12 cellular contexts compared by ENCODE assay signal in genomic region chr16:55297062-55297909, GRCh38. TPM values are rescaled to one million over a fixed set of nuclear protein-coding genes. Genes with fewer than 3 reads are reported as not detected.
A peak's percentile ranks its signal among the peaks of the same experiment; 100 is the strongest.
DNase-seq lines count a peak whose midpoint lies in the region; ATAC-seq, FAIRE-seq and TF ChIP-seq lines count a peak whose summit lies in the region.
"Had no signal": no experiment of that assay in that cellular context is flagged by ENCODE, and none has a peak within 500 bp of the region (broad histone marks: within the 10 kb centered on the region; RNA-seq: fewer than 3 reads in every experiment).

No MANE protein-coding gene starts in this region.

- peaks cover 19% of the 10 kb centered on the region for H3K27me3 Mint-ChIP-seq in activated CD4-positive, alpha-beta T cell treated with anti-CD3 and anti-CD28 coated beads for 36 hours

- no peaks in the 10 kb centered on the region for H3K36me3 Mint-ChIP-seq in activated CD4-positive, alpha-beta T cell treated with anti-CD3 and anti-CD28 coated beads for 36 hours (ENCODE audit: low read depth)

- intact Hi-C loops in activated CD4-positive, alpha-beta T cell treated with anti-CD3 and anti-CD28 coated beads for 36 hours (cut with DNase I, micrococcal nuclease): no loop called here

- no peaks in the 10 kb centered on the region for H3K4me1 Mint-ChIP-seq in activated CD4-positive, alpha-beta T cell treated with anti-CD3 and anti-CD28 coated beads for 36 hours

- no peak for ATAC-seq in activated CD4-positive, alpha-beta T cell treated with anti-CD3 and anti-CD28 coated beads for 36 hours
- no peak for ATAC-seq in HG03139 (IDR thresholded peaks at IDR 0.05; ENCODE audit: unreplicated experiment)
- no peak for ATAC-seq in GM19395 (IDR thresholded peaks at IDR 0.05; ENCODE audit: unreplicated experiment)

- FAIRE-seq in urothelium cell line (lab: Jason Lieb, UNC): no peak

- POLR2A ChIA-PET in activated CD4-positive, alpha-beta T cell treated with anti-CD3 and anti-CD28 coated beads for 36 hours (lab: Charles Lee): no interaction called here

- no peak overlapping the region for H3K4me3 ChIP-seq in fibroblast of villous mesenchyme (ENCODE audit: low read depth, low read length)
- H3K4me3 ChIP-seq: ascending aorta had no signal

- CTCF ChIA-PET in activated CD4-positive, alpha-beta T cell treated with anti-CD3 and anti-CD28 coated beads for 36 hours (lab: Charles Lee): no interaction called here

- H3K4me3 Mint-ChIP-seq in activated CD4-positive, alpha-beta T cell treated with anti-CD3 and anti-CD28 coated beads for 36 hours: no peak overlapping the region

- peak; percentile 6 for DNase-seq in activated CD4-positive, alpha-beta T cell treated with anti-CD3 and anti-CD28 coated beads for 36 hours
- DNase-seq in activated CD4-positive, alpha-beta T cell treated with anti-CD3 and anti-CD28 coated beads for 1 hour: no peak
- DNase-seq in NCI-H524 (lab: John Stamatoyannopoulos, UW) (peak; percentile 80 to 93), fibroblast of villous mesenchyme (ENCODE audit: low read depth) (peak; percentile 1), urothelium cell line (ENCODE audit: low spot score) (peak; percentile 74), islet precursor cell (no peak)
- DNase-seq: dermis blood vessel endothelial cell, NCI-H1930 had no signal

- no peak overlapping the region for H3K27ac Mint-ChIP-seq in activated CD4-positive, alpha-beta T cell treated with anti-CD3 and anti-CD28 coated beads for 36 hours
- H3K27ac Mint-ChIP-seq: activated T-helper 2 cell treated with anti-CD3 and anti-CD28 coated beads, Interferon-gamma antibody, Interleukin-2, Interleukin-4, amounts not matched to agents 10 μg/mL and 5 μg/mL and 100 μg/mL, durations not matched to agents 14 hours and 24 hours and 36 hours had no signal

- no peaks in the 10 kb centered on the region for H3K9me3 Mint-ChIP-seq in activated CD4-positive, alpha-beta T cell treated with anti-CD3 and anti-CD28 coated beads for 36 hours (ENCODE audit: low read depth)
- H3K9me3 Mint-ChIP-seq: activated T-helper 2 cell treated with anti-CD3 and anti-CD28 coated beads, Interferon-gamma antibody, Interleukin-2, Interleukin-4, amounts not matched to agents 10 μg/mL and 5 μg/mL and 100 μg/mL, durations not matched to agents 14 hours and 24 hours and 36 hours had no signal

- no peak for TF ChIP-seq CTCF in fibroblast of villous mesenchyme (IDR thresholded peaks at IDR 0.05; ENCODE audit: insufficient read depth, low read depth, low read length)

RNA-seq across cellular contexts. Expression of gene IRX6, which starts 26.7 kb away (rescaled TPM):
- not detected for total RNA-seq in activated CD4-positive, alpha-beta T cell treated with anti-CD3 and anti-CD28 coated beads for 36 hours
- not detected in 2 replicates for total RNA-seq in fibroblast of villous mesenchyme
- total RNA-seq: activated T-helper 2 cell treated with anti-CD3 and anti-CD28 coated beads, Interferon-gamma antibody, Interleukin-2, Interleukin-4, amounts not matched to agents 10 μg/mL and 5 μg/mL and 100 μg/mL, durations not matched to agents 14 hours and 24 hours and 36 hours; dermis blood vessel endothelial cell had no signal

Comparison
In these comparisons a context has a peak if more than half of its experiments do, and no peak if none do; other contexts are left out.
1. DNase-seq: peak in activated CD4-positive, alpha-beta T cell treated with anti-CD3 and anti-CD28 coated beads for 36 hours (single experiment), NCI-H524 (2 of 2), fibroblast of villous mesenchyme (single experiment) and urothelium cell line (single experiment); none in activated CD4-positive, alpha-beta T cell treated with anti-CD3 and anti-CD28 coated beads for 1 hour (single experiment) and islet precursor cell (single experiment).